In the genomic region with DNA sequence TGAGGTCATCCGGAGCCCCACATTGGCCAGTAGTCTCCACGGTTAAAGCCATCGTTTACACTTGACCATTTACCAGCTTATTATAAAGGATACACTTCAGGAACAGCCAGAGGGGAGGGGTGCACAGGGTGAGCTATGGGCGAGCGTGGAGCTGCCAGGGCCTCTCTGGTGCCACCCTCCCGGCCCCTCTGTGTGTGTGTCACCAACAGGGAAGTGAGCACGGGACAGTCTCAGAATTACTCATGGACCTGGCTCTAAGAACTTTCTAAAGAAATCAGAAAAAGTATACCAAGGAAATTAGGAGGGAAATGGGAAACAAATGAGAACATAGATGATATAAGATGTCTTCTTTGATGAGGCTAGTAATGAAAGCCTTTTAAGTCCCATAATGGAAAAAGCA, we compare ENCODE assay signal across 23 cellular contexts.
"Had no signal": no experiment of that assay in that cellular context is flagged by ENCODE, and none has a peak within 500 bp of the region (broad histone marks: within the 10 kb centered on the region; RNA-seq: fewer than 3 reads in every experiment).

No MANE protein-coding gene starts in this region.

- H3K27me3 Mint-ChIP-seq: memory B cell; natural killer cell treated with Interleukin-12 subunit alpha and Interleukin-12 subunit beta and Interleukin-15 and Interleukin-18, amount 100 ng/mL, for 72 hours; progenitor cell of endocrine pancreas had no signal

- H2AFZ ChIP-seq: hepatocyte, neural progenitor cell had no signal

- DNase-seq: dermis blood vessel endothelial cell; erythroblast; foreskin keratinocyte; head of caudate nucleus; kidney; left cardiac atrium; left ventricle myocardium inferior; lower lobe of right lung; nucleus accumbens; pancreas; small intestine; stimulated activated CD4-positive, alpha-beta T cell treated with anti-CD3 and anti-CD28 coated beads, Interleukin-12 subunit alpha, Interleukin-12 subunit beta, amount 100 ng/mL, for 4 hours; stomach; substantia nigra; transverse colon had no signal

- H3K27me3 ChIP-seq: foreskin keratinocyte, hepatocyte, neural progenitor cell, pancreas, stomach, transverse colon had no signal

- H3K4me3 ChIP-seq: hepatocyte, left ventricle myocardium inferior, lower lobe of right lung, neural progenitor cell, pancreas, stomach, thoracic aorta, transverse colon had no signal

- H3K27ac Mint-ChIP-seq: memory B cell; mesothelial cell of epicardium; natural killer cell treated with Interleukin-12 subunit alpha and Interleukin-12 subunit beta and Interleukin-15 and Interleukin-18, amount 100 ng/mL, for 72 hours; neural progenitor cell; progenitor cell of endocrine pancreas had no signal

- H3K9me3 Mint-ChIP-seq: memory B cell; mesothelial cell of epicardium; natural killer cell treated with Interleukin-12 subunit alpha and Interleukin-12 subunit beta and Interleukin-15 and Interleukin-18, amount 100 ng/mL, for 72 hours; neural progenitor cell had no signal

- H3K79me2 ChIP-seq: hepatocyte had no signal

- H3K27ac ChIP-seq: foreskin keratinocyte, hepatocyte, left ventricle myocardium inferior, lower lobe of right lung, neural progenitor cell, pancreas, stomach, thoracic aorta, transverse colon had no signal

- H3K4me3 Mint-ChIP-seq: memory B cell; mesothelial cell of epicardium; natural killer cell treated with Interleukin-12 subunit alpha and Interleukin-12 subunit beta and Interleukin-15 and Interleukin-18, amount 100 ng/mL, for 72 hours; neural progenitor cell had no signal

- ATAC-seq: foreskin keratinocyte; left cardiac atrium; lower lobe of right lung; natural killer cell treated with Interleukin-12 subunit alpha and Interleukin-12 subunit beta and Interleukin-15 and Interleukin-18, amount 100 ng/mL, for 72 hours; pancreas; right cardiac atrium had no signal

- H3K9ac ChIP-seq: neural progenitor cell had no signal

- H3K36me3 ChIP-seq: neural progenitor cell had no signal

- H3K4me2 ChIP-seq: hepatocyte, neural progenitor cell had no signal

- H3K4me1 ChIP-seq: left ventricle myocardium inferior, lower lobe of right lung, neural progenitor cell, pancreas, stomach, transverse colon had no signal

- H3K9me3 ChIP-seq: left ventricle myocardium inferior, lower lobe of right lung, pancreas, stomach, thoracic aorta, transverse colon had no signal
